ENCODE assay signal across 10 cellular contexts in the genomic region with DNA sequence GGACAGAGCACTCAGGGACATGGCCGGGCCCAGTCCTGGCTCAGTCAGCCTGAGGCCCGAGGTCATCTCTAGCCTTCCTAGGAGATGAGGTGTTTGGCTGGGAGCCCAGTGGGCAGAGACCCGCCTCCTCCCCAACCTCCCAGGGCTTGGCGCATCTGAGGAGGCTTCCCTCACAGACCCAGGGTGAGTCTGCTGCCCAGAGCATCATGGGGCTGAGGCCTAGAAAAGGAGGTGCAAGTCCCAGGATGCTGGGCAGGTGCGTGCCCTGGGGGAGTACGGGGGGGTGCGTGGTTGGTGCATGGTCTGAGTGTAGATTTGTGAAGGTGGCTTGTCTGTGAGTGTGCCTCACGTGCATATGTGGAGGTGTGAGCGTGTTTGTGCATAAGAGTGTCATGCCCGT. TPM values are rescaled to one million over a fixed set of nuclear protein-coding genes. Genes with fewer than 3 reads are reported as not detected.
DNase-seq lines count a peak whose midpoint lies in the region; TF ChIP-seq lines count a peak whose summit lies in the region.
"Had no signal": no experiment of that assay in that cellular context is flagged by ENCODE, and none has a peak within 500 bp of the region (broad histone marks: within the 10 kb centered on the region; RNA-seq: fewer than 3 reads in every experiment).

No MANE protein-coding gene starts in this region.

- no peaks in the 10 kb centered on the region for H3K4me1 ChIP-seq in HEK293 (ENCODE audit: control insufficient read depth, insufficient read depth, low read length)
- H3K4me1 ChIP-seq: psoas muscle had no signal

- peaks cover 22% of the 10 kb centered on the region for H3K27me3 Mint-ChIP-seq in activated T-helper 1 cell treated with anti-CD3 and anti-CD28 coated beads, Interleukin-12 subunit alpha, Interleukin-12 subunit beta, Interleukin-2, Interleukin-4 antibody, amounts not matched to agents 30 ng/mL and 10 ng/mL and 1 ng/mL, durations not matched to agents 14 hours and 24 hours and 36 hours (ENCODE audit: insufficient read depth)

- intact Hi-C loops in activated T-helper 1 cell treated with anti-CD3 and anti-CD28 coated beads, Interleukin-12 subunit alpha, Interleukin-12 subunit beta, Interleukin-2, Interleukin-4 antibody, amounts not matched to agents 30 ng/mL and 10 ng/mL and 1 ng/mL, durations not matched to agents 14 hours and 24 hours and 36 hours (cut with micrococcal nuclease), result no loop called here

- H3K4me3 ChIP-seq in AG10803 (ENCODE audit: low read length) (no peak overlapping the region), HEK293 (ENCODE audit: low read depth, low read length) (no peak overlapping the region), kidney epithelial cell (ENCODE audit: low read depth, low read length) (no peak overlapping the region)
- H3K4me3 ChIP-seq: psoas muscle had no signal

- peaks cover 23% of the 10 kb centered on the region for H3K27me3 ChIP-seq in kidney epithelial cell (ENCODE audit: control insufficient read depth, insufficient read depth, low read length)

- no peaks in the 10 kb centered on the region for H3K9me3 ChIP-seq in HEK293 (ENCODE audit: control insufficient read depth, insufficient read depth, low read depth, low read length)
- H3K9me3 ChIP-seq: psoas muscle had no signal

- CTCF ChIA-PET in HEK293 (lab: Yijun Ruan, JAX), result no interaction called here

- H3K27ac ChIP-seq in HEK293 (ENCODE audit: extremely low read depth, low read depth, low read length), result no peak overlapping the region
- H3K27ac ChIP-seq: psoas muscle had no signal

- DNase-seq in AG10803 (ENCODE audit: low read depth) (peak; percentile 76), kidney epithelial cell (ENCODE audit: low read depth) (peak; percentile 28), NCI-H1048 (lab: John Stamatoyannopoulos, UW) (no peak), HuH-7.5 (ENCODE audit: low spot score) (no peak)
- DNase-seq in activated T-helper 1 cell treated with anti-CD3 and anti-CD28 coated beads, Interleukin-12 subunit alpha, Interleukin-12 subunit beta, Interleukin-2, Interleukin-4 antibody, amounts not matched to agents 30 ng/mL and 10 ng/mL and 1 ng/mL, durations not matched to agents 14 hours and 24 hours and 36 hours (ENCODE audit: low spot score), result no peak
- no peak for DNase-seq in activated CD8-positive, alpha-beta memory T cell treated with anti-CD3 and anti-CD28 coated beads, Interleukin-2, amount 50 U/mL, for 4 hours
- DNase-seq in activated T-cell treated with anti-CD3 and anti-CD28 coated beads, Interleukin-2, amount 50 U/mL, for 48 hours, result no peak

- TF ChIP-seq CTCF in AG10803 (conservative IDR thresholded peaks at IDR 0.05; ENCODE audit: low read length) (no peak), HEK293 (tag by site-specific recombination; IDR thresholded peaks at IDR 0.05) (no peak), kidney epithelial cell (IDR thresholded peaks at IDR 0.05; ENCODE audit: insufficient read depth, low read length, poor library complexity, severe bottlenecking) (no peak)

- H3K36me3 Mint-ChIP-seq in activated T-helper 1 cell treated with anti-CD3 and anti-CD28 coated beads, Interleukin-12 subunit alpha, Interleukin-12 subunit beta, Interleukin-2, Interleukin-4 antibody, amounts not matched to agents 30 ng/mL and 10 ng/mL and 1 ng/mL, durations not matched to agents 14 hours and 24 hours and 36 hours (ENCODE audit: low read depth), result no peaks in the 10 kb centered on the region
- H3K36me3 Mint-ChIP-seq: stimulated activated memory B cell treated with anti-CD40 and anti-IgM and Interleukin-4, amounts not matched to agents 10 μg/mL and 1 μg/mL and 100 μg/mL, for 72 hours had no signal

- peaks cover 13% of the 10 kb centered on the region for H3K4me1 Mint-ChIP-seq in activated T-helper 1 cell treated with anti-CD3 and anti-CD28 coated beads, Interleukin-12 subunit alpha, Interleukin-12 subunit beta, Interleukin-2, Interleukin-4 antibody, amounts not matched to agents 30 ng/mL and 10 ng/mL and 1 ng/mL, durations not matched to agents 14 hours and 24 hours and 36 hours (ENCODE audit: low read depth)

- peak overlapping the region; percentile 5 for H3K4me3 Mint-ChIP-seq in activated T-helper 1 cell treated with anti-CD3 and anti-CD28 coated beads, Interleukin-12 subunit alpha, Interleukin-12 subunit beta, Interleukin-2, Interleukin-4 antibody, amounts not matched to agents 30 ng/mL and 10 ng/mL and 1 ng/mL, durations not matched to agents 14 hours and 24 hours and 36 hours
- H3K4me3 Mint-ChIP-seq: stimulated activated memory B cell treated with anti-CD40 and anti-IgM and Interleukin-4, amounts not matched to agents 10 μg/mL and 1 μg/mL and 100 μg/mL, for 72 hours had no signal

- H3K36me3 ChIP-seq in HEK293 (ENCODE audit: control insufficient read depth in 2 of 2, insufficient read depth in 1 of 2, low read length in 2 of 2) (no peaks in the 10 kb centered on the region), kidney epithelial cell (ENCODE audit: control insufficient read depth, insufficient read depth, low read length) (no peaks in the 10 kb centered on the region)

- POLR2A ChIA-PET in HEK293 (lab: Yijun Ruan, JAX), result no interaction called here

- no peak overlapping the region for H3K27ac Mint-ChIP-seq in activated T-helper 1 cell treated with anti-CD3 and anti-CD28 coated beads, Interleukin-12 subunit alpha, Interleukin-12 subunit beta, Interleukin-2, Interleukin-4 antibody, amounts not matched to agents 30 ng/mL and 10 ng/mL and 1 ng/mL, durations not matched to agents 14 hours and 24 hours and 36 hours
- H3K27ac Mint-ChIP-seq: stimulated activated memory B cell treated with anti-CD40 and anti-IgM and Interleukin-4, amounts not matched to agents 10 μg/mL and 1 μg/mL and 100 μg/mL, for 72 hours had no signal

- H3K9me3 Mint-ChIP-seq in activated T-helper 1 cell treated with anti-CD3 and anti-CD28 coated beads, Interleukin-12 subunit alpha, Interleukin-12 subunit beta, Interleukin-2, Interleukin-4 antibody, amounts not matched to agents 30 ng/mL and 10 ng/mL and 1 ng/mL, durations not matched to agents 14 hours and 24 hours and 36 hours, result no peaks in the 10 kb centered on the region
- H3K9me3 Mint-ChIP-seq: stimulated activated memory B cell treated with anti-CD40 and anti-IgM and Interleukin-4, amounts not matched to agents 10 μg/mL and 1 μg/mL and 100 μg/mL, for 72 hours had no signal

TF ChIP-seq in HEK293, 187 proteins besides CTCF, POLR2A, EP300 and RAD21 (continues in another document):
- no peak for TF ChIP-seq ZNF175 (tag by site-specific recombination; IDR thresholded peaks at IDR 0.05)
- peak; percentile 97 for TF ChIP-seq GLIS1 (tag by site-specific recombination; IDR thresholded peaks at IDR 0.05)
- TF ChIP-seq ZFP3 (tag by site-specific recombination; IDR thresholded peaks at IDR 0.05; ENCODE audit: low read depth), result no peak
- no peak for TF ChIP-seq ZBTB21 (tag by site-specific recombination; IDR thresholded peaks at IDR 0.05)
- TF ChIP-seq, protein P1, sequence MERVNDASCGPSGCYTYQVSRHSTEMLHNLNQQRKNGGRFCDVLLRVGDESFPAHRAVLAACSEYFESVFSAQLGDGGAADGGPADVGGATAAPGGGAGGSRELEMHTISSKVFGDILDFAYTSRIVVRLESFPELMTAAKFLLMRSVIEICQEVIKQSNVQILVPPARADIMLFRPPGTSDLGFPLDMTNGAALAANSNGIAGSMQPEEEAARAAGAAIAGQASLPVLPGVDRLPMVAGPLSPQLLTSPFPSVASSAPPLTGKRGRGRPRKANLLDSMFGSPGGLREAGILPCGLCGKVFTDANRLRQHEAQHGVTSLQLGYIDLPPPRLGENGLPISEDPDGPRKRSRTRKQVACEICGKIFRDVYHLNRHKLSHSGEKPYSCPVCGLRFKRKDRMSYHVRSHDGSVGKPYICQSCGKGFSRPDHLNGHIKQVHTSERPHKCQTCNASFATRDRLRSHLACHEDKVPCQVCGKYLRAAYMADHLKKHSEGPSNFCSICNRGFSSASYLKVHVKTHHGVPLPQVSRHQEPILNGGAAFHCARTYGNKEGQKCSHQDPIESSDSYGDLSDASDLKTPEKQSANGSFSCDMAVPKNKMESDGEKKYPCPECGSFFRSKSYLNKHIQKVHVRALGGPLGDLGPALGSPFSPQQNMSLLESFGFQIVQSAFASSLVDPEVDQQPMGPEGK (tag by site-specific recombination; IDR thresholded peaks at IDR 0.05), result peak; percentile 29
- TF ChIP-seq ZBTB48 (tag by site-specific recombination; IDR thresholded peaks at IDR 0.05), result no peak
- no peak for TF ChIP-seq ZNF530 (tag by site-specific recombination; IDR thresholded peaks at IDR 0.05; ENCODE audit: low read depth)

RNA-seq across cellular contexts. Expression of a gene that starts 4.7 kb away (rescaled TPM):
- 5.8 and 8.7 TPM in 2 replicates for total RNA-seq in activated T-helper 1 cell treated with anti-CD3 and anti-CD28 coated beads, Interleukin-12 subunit alpha, Interleukin-12 subunit beta, Interleukin-2, Interleukin-4 antibody, amounts not matched to agents 30 ng/mL and 10 ng/mL and 1 ng/mL, durations not matched to agents 14 hours and 24 hours and 36 hours
- total RNA-seq in kidney epithelial cell, result 2.2 and 5.3 TPM in 2 replicates

RNA-seq across cellular contexts. Expression of a gene that starts 14.7 kb away (rescaled TPM):
- total RNA-seq in activated T-helper 1 cell treated with anti-CD3 and anti-CD28 coated beads, Interleukin-12 subunit alpha, Interleukin-12 subunit beta, Interleukin-2, Interleukin-4 antibody, amounts not matched to agents 30 ng/mL and 10 ng/mL and 1 ng/mL, durations not matched to agents 14 hours and 24 hours and 36 hours, result 0.21 and 0.66 TPM in 2 replicates
- total RNA-seq in kidney epithelial cell, result 0.17 and 0.68 TPM in 2 replicates

RNA-seq across cellular contexts. Expression of a gene that starts 14.7 kb away (rescaled TPM):
- 54.3 and 57.5 TPM in 2 replicates for total RNA-seq in activated T-helper 1 cell treated with anti-CD3 and anti-CD28 coated beads, Interleukin-12 subunit alpha, Interleukin-12 subunit beta, Interleukin-2, Interleukin-4 antibody, amounts not matched to agents 30 ng/mL and 10 ng/mL and 1 ng/mL, durations not matched to agents 14 hours and 24 hours and 36 hours
- 31.3 and 41.7 TPM in 2 replicates for total RNA-seq in kidney epithelial cell

RNA-seq across cellular contexts. Expression of a gene that starts 14.8 kb away (rescaled TPM):
- 138 and 157 TPM in 2 replicates for total RNA-seq in activated T-helper 1 cell treated with anti-CD3 and anti-CD28 coated beads, Interleukin-12 subunit alpha, Interleukin-12 subunit beta, Interleukin-2, Interleukin-4 antibody, amounts not matched to agents 30 ng/mL and 10 ng/mL and 1 ng/mL, durations not matched to agents 14 hours and 24 hours and 36 hours
- total RNA-seq in kidney epithelial cell, result 61.4 and 73.3 TPM in 2 replicates

RNA-seq across cellular contexts. Expression of a gene that starts 14.8 kb away (rescaled TPM):
- total RNA-seq in activated T-helper 1 cell treated with anti-CD3 and anti-CD28 coated beads, Interleukin-12 subunit alpha, Interleukin-12 subunit beta, Interleukin-2, Interleukin-4 antibody, amounts not matched to agents 30 ng/mL and 10 ng/mL and 1 ng/mL, durations not matched to agents 14 hours and 24 hours and 36 hours, result 59.3 and 62.1 TPM in 2 replicates
- 22.0 and 25.6 TPM in 2 replicates for total RNA-seq in kidney epithelial cell

Comparison
In these comparisons a context has a peak if more than half of its experiments do, and no peak if none do; other contexts are left out.
1. DNase-seq: peak in AG10803 (single experiment) and kidney epithelial cell (single experiment); none in activated T-helper 1 cell treated with anti-CD3 and anti-CD28 coated beads, Interleukin-12 subunit alpha, Interleukin-12 subunit beta, Interleukin-2, Interleukin-4 antibody, amounts not matched to agents 30 ng/mL and 10 ng/mL and 1 ng/mL, durations not matched to agents 14 hours and 24 hours and 36 hours (single experiment), activated CD8-positive, alpha-beta memory T cell treated with anti-CD3 and anti-CD28 coated beads, Interleukin-2, amount 50 U/mL, for 4 hours (single experiment), NCI-H1048 (single experiment), activated T-cell treated with anti-CD3 and anti-CD28 coated beads, Interleukin-2, amount 50 U/mL, for 48 hours (0 of 2) and HuH-7.5 (single experiment).